ENCODE assay signal across 8 cellular contexts in the genomic region with DNA sequence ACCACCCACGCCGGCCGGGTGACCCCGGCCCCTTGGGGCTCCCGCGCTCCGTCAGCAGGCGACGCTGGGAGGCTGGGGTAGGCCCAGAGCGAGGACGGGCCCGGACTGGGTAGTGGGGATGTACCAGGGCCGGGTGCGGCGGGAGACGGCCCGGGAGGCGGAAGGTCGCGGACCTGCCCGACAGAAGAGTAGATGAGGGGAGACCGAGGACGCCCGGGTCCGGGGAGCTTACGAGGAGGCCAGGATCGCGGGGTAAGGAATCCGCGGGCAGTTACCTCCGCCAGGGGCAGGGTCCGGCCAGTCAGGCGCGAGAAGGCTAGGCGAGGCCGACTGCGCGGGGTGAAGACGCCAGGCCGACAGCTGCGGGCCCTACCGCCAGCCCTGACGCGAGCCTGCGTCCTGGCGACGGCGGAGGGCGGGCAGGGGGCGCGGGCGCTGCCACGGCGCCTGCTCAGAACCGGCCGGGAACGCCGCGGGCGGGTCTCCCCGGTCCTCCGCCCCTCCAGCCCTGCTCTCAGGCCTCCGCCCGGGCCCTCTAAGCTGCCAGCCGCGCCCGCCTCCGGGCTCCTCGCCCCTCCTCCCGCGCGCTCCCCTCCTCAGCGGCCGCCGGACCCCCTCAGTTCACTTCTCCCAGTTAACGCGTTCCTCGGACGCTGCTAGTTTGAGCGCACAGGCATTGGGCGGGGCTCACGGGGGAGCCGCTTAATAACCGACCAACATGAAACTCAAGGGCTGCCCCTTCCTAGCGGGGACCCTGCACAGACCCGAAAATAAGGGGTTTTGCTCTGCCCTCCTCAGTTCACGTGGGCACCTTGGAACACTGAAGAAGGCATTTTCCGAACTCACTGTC. TPM values are rescaled to one million over a fixed set of nuclear protein-coding genes. Genes with fewer than 3 reads are reported as not detected.
DNase-seq lines count a peak whose midpoint lies in the region; ATAC-seq and TF ChIP-seq lines count a peak whose summit lies in the region.

A gene (minus strand): TSS at position 407 of the 850 bp plus-strand sequence. CDS start 1,678 bp downstream, outside the sequence.

- H3K27me3 ChIP-seq in left ventricle myocardium inferior (ENCODE audit: low read depth) (no peaks in the 10 kb centered on the region), psoas muscle (ENCODE audit: insufficient read depth in 3 of 3, low read length in 2 of 3) (no peaks in the 10 kb centered on the region), uterus (no peaks in the 10 kb centered on the region)

- peak; percentile 85 for DNase-seq in GM10266 (ENCODE audit: extremely low spot score)
- peak; percentile 79 for DNase-seq in HEK293T (ENCODE audit: extremely low spot score)
- peak; percentile 94 for DNase-seq in NB4 (ENCODE audit: low read depth)
- DNase-seq in T follicular helper cell (ENCODE audit: low read depth), result peak; percentile 13
- peak; percentile 35 for DNase-seq in amniotic stem cell (lab: John Stamatoyannopoulos, UW)
- peak; percentile 84 for DNase-seq in left ventricle myocardium inferior
- peak; percentile 82 to 88 for DNase-seq in psoas muscle
- DNase-seq in uterus, result peak; percentile 61 to 73

- H3K4me1 ChIP-seq in left ventricle myocardium inferior, result peaks cover 51% of the 10 kb centered on the region
- H3K4me1 ChIP-seq in psoas muscle, result peaks cover 17% of the 10 kb centered on the region
- H3K4me1 ChIP-seq in uterus, result peaks cover 0 to 9% of the 10 kb centered on the region in 2 donors

- WGBS in psoas muscle, 3 donors, result 0 to 1% (median 1%) methylated on average over 59 to 88 of the region's 88 CpGs

- H3K4me3 ChIP-seq in NB4 (ENCODE audit: low read depth, low read length) (peak within 1 kb of the TSS; percentile 91), left ventricle myocardium inferior (peak within 1 kb of the TSS; percentile 95), psoas muscle (peak within 1 kb of the TSS; percentile 89), uterus (peak within 1 kb of the TSS; percentile 77 to 78)

- peaks cover under 1% of the 10 kb centered on the region for H3K36me3 ChIP-seq in left ventricle myocardium inferior
- peaks cover 0 to 9% of the 10 kb centered on the region in 2 donors for H3K36me3 ChIP-seq in psoas muscle (ENCODE audit: insufficient read depth in 1 of 2, low read depth in 1 of 2)
- no peaks in the 10 kb centered on the region for H3K36me3 ChIP-seq in uterus

- TF ChIP-seq CTCF in GM10266 (IDR thresholded peaks at IDR 0.05; ENCODE audit: control insufficient read depth, insufficient read depth, low read depth, missing control alignments) (peak; percentile 28), NB4 (IDR thresholded peaks at IDR 0.05; ENCODE audit: low read depth, low read length) (peak; percentile 3), left ventricle myocardium inferior (IDR thresholded peaks at IDR 0.05; ENCODE audit: borderline replicate concordance) (peak; percentile 32), psoas muscle (IDR thresholded peaks at IDR 0.05) (peak; percentile 2), uterus (IDR thresholded peaks at IDR 0.05) (no peak)

- H3K27ac ChIP-seq in left ventricle myocardium inferior (replicated peaks) (peak within 1 kb of the TSS; percentile 94), psoas muscle (peak within 1 kb of the TSS; percentile 93), uterus (peak within 1 kb of the TSS; percentile 81 to 90)

- ATAC-seq in psoas muscle, result peak; percentile 96 to 97 (median 96)

- CTCF ChIA-PET in HEK293T (lab: Yijun Ruan, JAX), result no interaction called here

- POLR2A ChIA-PET in HEK293T (lab: Yijun Ruan, JAX), result interaction anchor here (0.9 to 3.5 kb wide), 9 partner anchors 9 to 140 kb away, joined by 3 to 17 read pairs (median 3); a partner anchor contains a TSS

- H3K9me3 ChIP-seq in left ventricle myocardium inferior (replicated peaks) (peaks cover 3% of the 10 kb centered on the region), psoas muscle (peaks cover 4% of the 10 kb centered on the region), uterus (no peaks in the 10 kb centered on the region)

- TF ChIP-seq POLR2A in NB4 (IDR thresholded peaks at IDR 0.05; ENCODE audit: extremely low read depth, insufficient read length), result peak; percentile 86
- peak; percentile 30 to 75 for TF ChIP-seq POLR2A in uterus (IDR thresholded peaks at IDR 0.05)

- intact Hi-C loops in left ventricle myocardium inferior (cut with micrococcal nuclease) (no loop called here), psoas muscle (cut with DNase I) (loop anchor here in 1 of 2 donors (10.0 kb wide), 1 partner anchor 46 kb away; no protein-coding TSS in a partner anchor), uterus (cut with DNase I; ENCODE audit: low total_unique reads) (no loop called here)

TF ChIP-seq in HEK293T, 16 proteins besides CTCF, POLR2A, EP300 and RAD21:
- peak; percentile 54 for TF ChIP-seq L3MBTL2 (conservative IDR thresholded peaks at IDR 0.05)
- no peak for TF ChIP-seq SUZ12 (IDR thresholded peaks at IDR 0.05)
- no peak for TF ChIP-seq CTBP1 (IDR thresholded peaks at IDR 0.05; ENCODE audit: borderline replicate concordance)

RNA-seq across cellular contexts. Expression of the gene that starts here (rescaled TPM):
- 8.3 TPM for total RNA-seq in left ventricle myocardium inferior
- 10 to 100 TPM in 1 of 4 donors, 1 to 10 TPM in 3; 6.0 to 12.1 (median 6.9) TPM for total RNA-seq in psoas muscle
- 1 to 10 TPM; 1.4 to 3.3 (median 1.5) TPM for polyA plus RNA-seq in psoas muscle
- total RNA-seq in uterus, result 10 to 100 TPM; 22.4 to 68.2 (median 35.9) TPM

Comparison
In these comparisons a context has a peak if more than half of its experiments do, and no peak if none do; other contexts are left out.
1. Peak in every context shown above with its lines: DNase-seq, ATAC-seq, H3K4me3 ChIP-seq and H3K27ac ChIP-seq.
2. DNase-seq: peak in every context shown above with its lines; median percentile 94 in NB4; 85 in GM10266; 85 in psoas muscle; 84 in left ventricle myocardium inferior; 79 in HEK293T; 67 in uterus; 35 in amniotic stem cell; 13 in T follicular helper cell.
3. CTCF ChIP-seq: peak in GM10266 (single experiment), NB4 (single experiment), left ventricle myocardium inferior (single experiment) and psoas muscle (single experiment); none in uterus (0 of 4).